ENCODE assay signal across 1 cellular context in genomic region chr5:136030252-136030651, GRCh38.
TF ChIP-seq lines count a peak whose summit lies in the region.

No MANE protein-coding gene starts in this region.

TF ChIP-seq in HepG2, 621 proteins besides CTCF, POLR2A, EP300 and RAD21 (continued from another document):
- TF ChIP-seq, protein P1, sequence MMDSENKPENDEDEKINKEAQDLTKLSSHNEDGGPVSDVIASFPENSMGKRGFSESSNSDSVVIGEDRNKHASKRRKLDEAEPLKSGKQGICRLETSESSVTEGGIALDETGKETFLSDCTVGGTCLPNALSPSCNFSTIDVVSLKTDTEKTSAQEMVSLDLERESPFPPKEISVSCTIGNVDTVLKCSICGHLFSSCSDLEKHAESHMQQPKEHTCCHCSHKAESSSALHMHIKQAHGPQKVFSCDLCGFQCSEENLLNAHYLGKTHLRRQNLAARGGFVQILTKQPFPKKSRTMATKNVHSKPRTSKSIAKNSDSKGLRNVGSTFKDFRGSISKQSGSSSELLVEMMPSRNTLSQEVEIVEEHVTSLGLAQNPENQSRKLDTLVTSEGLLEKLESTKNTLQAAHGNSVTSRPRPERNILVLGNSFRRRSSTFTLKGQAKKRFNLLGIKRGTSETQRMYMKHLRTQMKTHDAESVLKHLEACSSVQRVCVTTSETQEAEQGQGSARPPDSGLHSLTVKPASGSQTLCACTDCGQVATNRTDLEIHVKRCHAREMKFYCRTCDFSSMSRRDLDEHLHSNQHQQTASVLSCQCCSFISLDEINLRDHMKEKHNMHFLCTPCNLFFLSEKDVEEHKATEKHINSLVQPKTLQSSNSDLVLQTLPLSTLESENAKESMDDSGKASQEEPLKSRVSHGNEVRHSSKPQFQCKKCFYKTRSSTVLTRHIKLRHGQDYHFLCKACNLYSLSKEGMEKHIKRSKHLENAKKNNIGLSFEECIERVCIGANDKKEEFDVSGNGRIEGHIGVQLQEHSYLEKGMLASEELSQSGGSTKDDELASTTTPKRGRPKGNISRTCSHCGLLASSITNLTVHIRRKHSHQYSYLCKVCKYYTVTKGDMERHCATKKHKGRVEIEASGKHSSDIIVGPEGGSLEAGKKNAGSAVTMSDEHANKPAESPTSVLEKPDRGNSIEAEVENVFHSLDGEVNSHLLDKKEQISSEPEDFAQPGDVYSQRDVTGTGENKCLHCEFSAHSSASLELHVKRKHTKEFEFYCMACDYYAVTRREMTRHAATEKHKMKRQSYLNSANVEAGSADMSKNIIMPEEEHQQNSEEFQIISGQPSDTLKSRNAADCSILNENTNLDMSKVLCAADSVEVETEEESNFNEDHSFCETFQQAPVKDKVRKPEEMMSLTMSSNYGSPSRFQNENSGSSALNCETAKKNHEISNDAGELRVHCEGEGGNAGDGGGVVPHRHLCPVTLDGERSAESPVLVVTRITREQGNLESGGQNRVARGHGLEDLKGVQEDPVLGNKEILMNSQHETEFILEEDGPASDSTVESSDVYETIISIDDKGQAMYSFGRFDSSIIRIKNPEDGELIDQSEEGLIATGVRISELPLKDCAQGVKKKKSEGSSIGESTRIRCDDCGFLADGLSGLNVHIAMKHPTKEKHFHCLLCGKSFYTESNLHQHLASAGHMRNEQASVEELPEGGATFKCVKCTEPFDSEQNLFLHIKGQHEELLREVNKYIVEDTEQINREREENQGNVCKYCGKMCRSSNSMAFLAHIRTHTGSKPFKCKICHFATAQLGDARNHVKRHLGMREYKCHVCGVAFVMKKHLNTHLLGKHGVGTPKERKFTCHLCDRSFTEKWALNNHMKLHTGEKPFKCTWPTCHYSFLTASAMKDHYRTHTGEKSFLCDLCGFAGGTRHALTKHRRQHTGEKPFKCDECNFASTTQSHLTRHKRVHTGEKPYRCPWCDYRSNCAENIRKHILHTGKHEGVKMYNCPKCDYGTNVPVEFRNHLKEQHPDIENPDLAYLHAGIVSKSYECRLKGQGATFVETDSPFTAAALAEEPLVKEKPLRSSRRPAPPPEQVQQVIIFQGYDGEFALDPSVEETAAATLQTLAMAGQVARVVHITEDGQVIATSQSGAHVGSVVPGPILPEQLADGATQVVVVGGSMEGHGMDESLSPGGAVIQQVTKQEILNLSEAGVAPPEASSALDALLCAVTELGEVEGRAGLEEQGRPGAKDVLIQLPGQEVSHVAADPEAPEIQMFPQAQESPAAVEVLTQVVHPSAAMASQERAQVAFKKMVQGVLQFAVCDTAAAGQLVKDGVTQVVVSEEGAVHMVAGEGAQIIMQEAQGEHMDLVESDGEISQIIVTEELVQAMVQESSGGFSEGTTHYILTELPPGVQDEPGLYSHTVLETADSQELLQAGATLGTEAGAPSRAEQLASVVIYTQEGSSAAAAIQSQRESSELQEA (CRISPR knock-in tag; IDR thresholded peaks at IDR 0.05; ENCODE audit: not compliant biosample characterization): no peak
